In genomic region chr5:86617756-86618577, GRCh38 we compare ENCODE assay signal across 8 cellular contexts. TPM values are rescaled to one million over a fixed set of nuclear protein-coding genes. Genes with fewer than 3 reads are reported as not detected.
DNase-seq lines count a peak whose midpoint lies in the region; FAIRE-seq and TF ChIP-seq lines count a peak whose summit lies in the region.

Gene COX7C, plus strand, starts transcription at chr5:86617941. Its CDS starts 115 bp downstream, at chr5:86618056.

- peaks cover 13% of the 10 kb centered on the region for H3K4me1 Mint-ChIP-seq in HFFc6 (ENCODE audit: low read depth)
- peaks cover 27% of the 10 kb centered on the region for H3K4me1 Mint-ChIP-seq in activated naive CD4-positive, alpha-beta T cell treated with anti-CD3 and anti-CD28 coated beads, Interleukin-2, amount 10 ng/mL, durations not matched to agents 7 days and 5 days

- H3K27me3 ChIP-seq in neuronal stem cell (ENCODE audit: control insufficient read depth in 3 of 3, insufficient read depth in 3 of 3, low read depth in 1 of 3, low read length in 3 of 3) = no peaks in the 10 kb centered on the region

- H2BK12ac ChIP-seq in neuronal stem cell (ENCODE audit: low read length) = no peak within 1 kb of the TSS

- CTCF ChIA-PET in activated naive CD4-positive, alpha-beta T cell treated with anti-CD3 and anti-CD28 coated beads, Interleukin-2, amount 10 ng/mL, durations not matched to agents 7 days and 5 days (lab: Charles Lee) = no interaction called here

- no peaks in the 10 kb centered on the region for H3K9me3 ChIP-seq in SK-N-MC (ENCODE audit: low read depth, low read length)
- H3K9me3 ChIP-seq in neuronal stem cell (replicated peaks in 1 of 2; ENCODE audit: control insufficient read depth in 2 of 2, insufficient read depth in 1 of 2, low read depth in 1 of 2, low read length in 2 of 2) = peaks cover 0 to 4% of the 10 kb centered on the region in 2 donors

- H4K8ac ChIP-seq in neuronal stem cell (ENCODE audit: low read depth, low read length) = peak within 1 kb of the TSS; percentile 55

- peak within 1 kb of the TSS; percentile 100 for H3K4me3 Mint-ChIP-seq in HFFc6
- H3K4me3 Mint-ChIP-seq in activated naive CD4-positive, alpha-beta T cell treated with anti-CD3 and anti-CD28 coated beads, Interleukin-2, amount 10 ng/mL, durations not matched to agents 7 days and 5 days = peak within 1 kb of the TSS; percentile 99

- peaks cover 2% of the 10 kb centered on the region; the same call in 1 of the 2 replicates for H3K27me3 Mint-ChIP-seq in HFFc6 (ENCODE audit: insufficient read depth)
- peaks cover 6% of the 10 kb centered on the region for H3K27me3 Mint-ChIP-seq in activated naive CD4-positive, alpha-beta T cell treated with anti-CD3 and anti-CD28 coated beads, Interleukin-2, amount 10 ng/mL, durations not matched to agents 7 days and 5 days

- H3K18ac ChIP-seq in neuronal stem cell (ENCODE audit: low read length) = peak within 1 kb of the TSS; percentile 95

- TF ChIP-seq CTCF in HFFc6 (IDR thresholded peaks at IDR 0.05) (no peak), NB4 (IDR thresholded peaks at IDR 0.05; ENCODE audit: low read depth, low read length) (no peak), subcutaneous adipose tissue (IDR thresholded peaks at IDR 0.05; ENCODE audit: low read depth) (no peak)

- H3K27ac ChIP-seq in SK-N-MC = peak within 1 kb of the TSS; percentile 72
- H3K27ac ChIP-seq in neuronal stem cell (replicated peaks; ENCODE audit: low read length) = no peak within 1 kb of the TSS

- no peak within 1 kb of the TSS for H2BK120ac ChIP-seq in neuronal stem cell (ENCODE audit: low read depth, low read length)

- no peaks in the 10 kb centered on the region for H3K4me1 ChIP-seq in neuronal stem cell (ENCODE audit: control insufficient read depth in 2 of 2, insufficient read depth in 1 of 2, low read depth in 1 of 2, low read length in 2 of 2)

- H3K79me1 ChIP-seq in neuronal stem cell (ENCODE audit: low read depth, low read length) = peaks cover 2% of the 10 kb centered on the region

- H3K23ac ChIP-seq in neuronal stem cell (ENCODE audit: low read depth, low read length, poor library complexity) = no peak within 1 kb of the TSS

- peak within 1 kb of the TSS; percentile 68 for H2AK5ac ChIP-seq in neuronal stem cell (ENCODE audit: low read depth, low read length)

- no peak within 1 kb of the TSS for H2BK15ac ChIP-seq in neuronal stem cell (ENCODE audit: low read length)

- peak within 1 kb of the TSS; percentile 86 for H3K14ac ChIP-seq in neuronal stem cell (ENCODE audit: low read length)

- H3K36me3 ChIP-seq in SK-N-MC (ENCODE audit: insufficient read depth, low read length) = peaks cover 39% of the 10 kb centered on the region
- H3K36me3 ChIP-seq in neuronal stem cell (replicated peaks in 1 of 2; ENCODE audit: control insufficient read depth in 2 of 2, insufficient read depth in 2 of 2, low read length in 2 of 2) = peaks cover 7 to 39% of the 10 kb centered on the region in 2 donors

- peaks cover 48% of the 10 kb centered on the region for H3K36me3 Mint-ChIP-seq in HFFc6 (ENCODE audit: low read depth)
- peaks cover 49% of the 10 kb centered on the region for H3K36me3 Mint-ChIP-seq in activated naive CD4-positive, alpha-beta T cell treated with anti-CD3 and anti-CD28 coated beads, Interleukin-2, amount 10 ng/mL, durations not matched to agents 7 days and 5 days

- peak; percentile 80 for DNase-seq in GM04503 (ENCODE audit: low read depth)
- DNase-seq in HFFc6 = peak; percentile 91
- DNase-seq in NB4 (ENCODE audit: low read depth) = peak; percentile 95
- DNase-seq in SK-N-MC (ENCODE audit: low read depth, low spot score) = peak; percentile 97
- DNase-seq in activated naive CD4-positive, alpha-beta T cell treated with anti-CD3 and anti-CD28 coated beads, Interleukin-2, amount 10 ng/mL, durations not matched to agents 7 days and 5 days = peak; percentile 96
- DNase-seq in frontal cortex (ENCODE audit: low spot score in 2 of 2) = peak; percentile 73 to 87
- DNase-seq in neuronal stem cell (ENCODE audit: low spot score) = peak; percentile 92

- peak; percentile 81 for TF ChIP-seq POLR2A in NB4 (IDR thresholded peaks at IDR 0.05; ENCODE audit: extremely low read depth, insufficient read length)

- H3K4ac ChIP-seq in neuronal stem cell (ENCODE audit: low read length) = no peak within 1 kb of the TSS

- WGBS in neuronal stem cell (ENCODE audit: extremely low coverage in 2 of 2, insufficient read length in 2 of 2, insufficient replicate concordance in 1 of 2), 2 donors = no CpG with 5 or more reads among the region's 41 CpGs

- FAIRE-seq in frontal cortex (lab: Jason Lieb, UNC) = peak; percentile 45

- H3K4me2 ChIP-seq in neuronal stem cell (ENCODE audit: insufficient read depth, low read length, poor library complexity, severe bottlenecking) = peak within 1 kb of the TSS; percentile 68

- no peak within 1 kb of the TSS for H2BK5ac ChIP-seq in neuronal stem cell (ENCODE audit: low read length)

- H4K91ac ChIP-seq in neuronal stem cell (ENCODE audit: low read depth, low read length, poor library complexity) = no peak within 1 kb of the TSS

- H3K9me3 Mint-ChIP-seq in HFFc6 = no peaks in the 10 kb centered on the region
- H3K9me3 Mint-ChIP-seq in activated naive CD4-positive, alpha-beta T cell treated with anti-CD3 and anti-CD28 coated beads, Interleukin-2, amount 10 ng/mL, durations not matched to agents 7 days and 5 days = peaks cover 4% of the 10 kb centered on the region

- peak within 1 kb of the TSS; percentile 94 for H2AFZ ChIP-seq in neuronal stem cell (ENCODE audit: low read length)

- H3K4me3 ChIP-seq in NB4 (ENCODE audit: low read depth, low read length) (peak within 1 kb of the TSS; percentile 97), SK-N-MC (peak within 1 kb of the TSS; percentile 95), neuronal stem cell (ENCODE audit: low read length in 2 of 2) (peak within 1 kb of the TSS; percentile 92 to 98)

- peak within 1 kb of the TSS; percentile 96 for H3K27ac Mint-ChIP-seq in HFFc6
- peak within 1 kb of the TSS; percentile 98 for H3K27ac Mint-ChIP-seq in activated naive CD4-positive, alpha-beta T cell treated with anti-CD3 and anti-CD28 coated beads, Interleukin-2, amount 10 ng/mL, durations not matched to agents 7 days and 5 days

- H3K9ac ChIP-seq in SK-N-MC (ENCODE audit: insufficient read length) (peak within 1 kb of the TSS; percentile 91), neuronal stem cell (ENCODE audit: low read depth, low read length, poor library complexity) (peak within 1 kb of the TSS; percentile 93)

RNA-seq across cellular contexts. Expression of gene COX7C, which starts in this region (rescaled TPM):
- total RNA-seq in HFFc6 (2021; fragmentation: NEBNext Ultra II Directional; extraction: Animal tissue kit (Norgen Biotek cat#: 25700)) = 100 to 1,000 TPM; 342 to 387 (median 369) TPM
- 244 TPM for total RNA-seq in frontal cortex
- 1,448 TPM for polyA plus RNA-seq in neuronal stem cell (2013, experiment 1 of 2)
- polyA plus RNA-seq in neuronal stem cell (2013, experiment 2 of 2) = 1,424 TPM
- 100 to 1,000 TPM; 438 to 703 (median 591) TPM for total RNA-seq in subcutaneous adipose tissue
